In the genomic region with DNA sequence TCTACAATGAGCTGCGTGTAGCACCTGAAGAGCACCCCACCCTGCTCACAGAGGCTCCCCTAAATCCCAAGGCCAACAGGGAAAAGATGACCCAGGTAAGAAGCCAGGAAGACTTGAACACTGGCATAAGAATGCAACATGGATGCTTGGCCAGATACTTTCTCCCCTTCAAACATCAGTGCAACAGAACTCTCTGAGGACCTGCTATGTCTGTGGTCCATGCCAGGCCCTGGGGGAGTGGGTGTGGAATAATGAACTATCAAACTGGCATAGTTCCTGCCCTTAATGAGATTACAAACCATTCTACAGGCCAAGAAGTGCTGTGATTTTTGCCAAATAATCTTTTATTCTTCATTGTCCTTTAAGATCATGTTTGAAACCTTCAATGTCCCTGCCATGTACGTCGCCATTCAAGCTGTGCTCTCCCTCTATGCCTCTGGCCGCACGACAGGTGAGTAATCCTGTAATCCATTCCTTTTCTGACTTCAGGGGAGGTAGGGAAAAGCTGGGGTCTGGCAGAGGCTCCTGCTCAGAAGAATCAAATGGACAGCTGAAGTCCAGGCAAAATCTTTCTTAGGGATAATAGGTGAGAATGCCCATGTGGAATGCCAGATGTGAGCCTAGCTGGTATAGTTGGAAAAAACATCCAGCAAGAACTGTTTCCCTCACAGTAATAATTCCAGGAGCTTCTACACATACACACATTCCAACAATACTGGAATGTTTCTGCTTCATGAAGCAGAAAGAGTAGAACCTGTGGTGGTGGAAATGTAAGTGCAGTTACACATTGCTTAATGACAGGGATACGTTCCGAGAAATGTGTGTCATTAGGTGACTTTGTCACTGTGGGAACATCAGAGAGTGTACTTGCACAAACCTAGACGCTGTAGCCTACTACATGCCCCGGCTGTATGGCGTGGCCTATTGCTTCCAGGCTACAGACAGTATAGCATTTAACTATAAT, we compare ENCODE assay signal across 21 cellular contexts. TPM values are rescaled to one million over a fixed set of nuclear protein-coding genes. Genes with fewer than 3 reads are reported as not detected.
DNase-seq lines count a peak whose midpoint lies in the region; ATAC-seq, FAIRE-seq and TF ChIP-seq lines count a peak whose summit lies in the region.
"Had no signal": no experiment of that assay in that cellular context is flagged by ENCODE, and none has a peak within 500 bp of the region (broad histone marks: within the 10 kb centered on the region; RNA-seq: fewer than 3 reads in every experiment).

No MANE protein-coding gene starts in this region.

- no peaks in the 10 kb centered on the region for H3K9me2 ChIP-seq in GM23248 (ENCODE audit: insufficient read depth)

- H3K4me1 ChIP-seq in K562 (replicated peaks in 1 of 2; ENCODE audit: control insufficient read depth in 2 of 2, insufficient read depth in 2 of 2, low read length in 2 of 2): no peaks in the 10 kb centered on the region; a peak in 1 of 5 replicates
- no peaks in the 10 kb centered on the region for H3K4me1 ChIP-seq in right cardiac atrium (ENCODE audit: control insufficient read depth, insufficient read depth, low read length)
- no peaks in the 10 kb centered on the region for H3K4me1 ChIP-seq in GM23248 (ENCODE audit: insufficient read depth)
- H3K4me1 ChIP-seq: Caco-2 had no signal

- CTCF ChIA-PET in K562 (lab: Yijun Ruan, JAX; ENCODE audit: low intra/inter-chr PET ratio): interaction anchor here (1.2 kb wide), 1 partner anchor 79 kb away, joined by 4 read pairs; no protein-coding TSS in a partner anchor

- no peak overlapping the region for H3K4me2 ChIP-seq in K562 (ENCODE audit: insufficient read depth, low read length)
- H3K4me2 ChIP-seq in GM23248 (ENCODE audit: unreplicated experiment): no peak overlapping the region

- no peak overlapping the region for H3K4me3 ChIP-seq in K562
- H3K4me3 ChIP-seq in retinal pigment epithelial cell (ENCODE audit: low read length): no peak overlapping the region
- H3K4me3 ChIP-seq in right cardiac atrium (ENCODE audit: low read length): no peak overlapping the region
- H3K4me3 ChIP-seq in GM23248: no peak overlapping the region
- H3K4me3 ChIP-seq: BLaER1 treated with 17β-estradiol and CSF1 and Interleukin-3, amounts not matched to agents 10 nM and 100 nM; SK-N-MC had no signal

- no peak for TF ChIP-seq CTCF in K562 (IDR thresholded peaks at IDR 0.05 in 2 of 3, conservative IDR thresholded peaks at IDR 0.05 in 1 of 3; ENCODE audit: insufficient read depth in 2 of 3, low read depth in 1 of 3, low read length in 3 of 3)
- TF ChIP-seq CTCF in retinal pigment epithelial cell (conservative IDR thresholded peaks at IDR 0.05; ENCODE audit: low read depth, low read length): no peak

- no peak for DNase-seq in GM12891 (ENCODE audit: insufficient read length, low spot score)
- no peak for DNase-seq in K562 (ENCODE audit: extremely low read depth in 1 of 4, low spot score in 3 of 4)
- DNase-seq in left kidney (ENCODE audit: low read depth, low spot score): peak; percentile 63
- DNase-seq in retinal pigment epithelial cell (ENCODE audit: low read depth): peak; percentile 20
- no peak for DNase-seq in right cardiac atrium
- DNase-seq in GM23248: no peak
- DNase-seq in activated CD4-positive, CD25-positive, alpha-beta regulatory T cell treated with anti-CD3 and anti-CD28 coated beads, Interleukin-2, amount 50 U/mL, for 72 hours: no peak
- DNase-seq: cerebellar nuclear complex, GF-D8, kidney had no signal

- no peaks in the 10 kb centered on the region for H3K79me2 ChIP-seq in K562 (ENCODE audit: control insufficient read depth, insufficient read depth, low read length)
- H3K79me2 ChIP-seq in GM23248 (ENCODE audit: insufficient read depth): no peaks in the 10 kb centered on the region

- FAIRE-seq in GM12891 (lab: Jason Lieb, UNC) (peak; percentile 16), K562 (lab: Jason Lieb, UNC) (no peak)
- FAIRE-seq: endothelial cell of umbilical vein, kidney, small intestine had no signal

- POLR2A ChIA-PET in K562 (lab: Yijun Ruan, JAX): no interaction called here

- H3K27me3 ChIP-seq in K562 (ENCODE audit: control insufficient read depth in 2 of 2, insufficient read depth in 2 of 2, low read length in 2 of 2): no peaks in the 10 kb centered on the region
- no peaks in the 10 kb centered on the region for H3K27me3 ChIP-seq in right cardiac atrium (ENCODE audit: control insufficient read depth, insufficient read depth)
- H3K27me3 ChIP-seq in GM23248 (replicated peaks; ENCODE audit: insufficient read depth): peaks cover 23% of the 10 kb centered on the region
- H3K27me3 ChIP-seq: BLaER1 treated with 17β-estradiol and CSF1 and Interleukin-3, amounts not matched to agents 10 nM and 100 nM had no signal

- peaks cover 6% of the 10 kb centered on the region; the same call in 1 of the 2 replicates for H3F3A ChIP-seq in GM23248 (ENCODE audit: insufficient read depth)

- no peak for ATAC-seq in K562
- ATAC-seq in right cardiac atrium: no peak
- no peak for ATAC-seq in GM18868 (IDR thresholded peaks at IDR 0.05; ENCODE audit: unreplicated experiment)

- no peak for TF ChIP-seq RAD21 in K562 (CRISPR knock-in tag; conservative IDR thresholded peaks at IDR 0.05 in 1 of 2, IDR thresholded peaks at IDR 0.05 in 1 of 2)

- in situ Hi-C loops in K562 (cut with MboI): no loop called here
- in situ Hi-C loops in GM23248 (cut with MboI): no loop called here

- TF ChIP-seq EP300 in K562 (IDR thresholded peaks at IDR 0.05; ENCODE audit: low read length): no peak

- no peaks in the 10 kb centered on the region for H3K9me1 ChIP-seq in K562 (ENCODE audit: control insufficient read depth, insufficient read depth, low read length)

- no peak overlapping the region for H3K27ac ChIP-seq in K562 (ENCODE audit: extremely low read depth, low read depth, low read length)
- no peak overlapping the region for H3K27ac ChIP-seq in right cardiac atrium (ENCODE audit: low read length)
- H3K27ac ChIP-seq in GM23248: no peak overlapping the region
- H3K27ac ChIP-seq: BLaER1 treated with 17β-estradiol and CSF1 and Interleukin-3, amounts not matched to agents 10 nM and 100 nM; HL-60; SK-N-MC had no signal

- H2AFZ ChIP-seq in K562 (ENCODE audit: low read depth, low read length): peak overlapping the region; percentile 25; the same call in 1 of the 2 replicates
- H2AFZ ChIP-seq in GM23248: no peak overlapping the region

- H4K20me1 ChIP-seq in K562 (replicated peaks; ENCODE audit: control insufficient read depth, insufficient read depth, low read length) (no peaks in the 10 kb centered on the region), GM23248 (ENCODE audit: insufficient read depth) (no peaks in the 10 kb centered on the region)
- H4K20me1 ChIP-seq: BLaER1 treated with 17β-estradiol and CSF1 and Interleukin-3, amounts not matched to agents 10 nM and 100 nM had no signal

- no TSS peak for BruUV-seq in K562 (replicated peaks; lab: Mats Ljungman, UMichigan)

- 42% methylated on average over 10 of the region's 10 CpGs for WGBS in K562 (ENCODE audit: insufficient coverage, low coverage, missing lambda C conversion rate)
- WGBS in right cardiac atrium: 87% methylated on average over 10 of the region's 10 CpGs
- WGBS in GM23248 (ENCODE audit: low coverage in 1 of 2, low lambda C conversion rate in 2 of 2, missing lambda C conversion rate in 2 of 2), 2 experiments: 70 to 73% methylated on average over 10 of the region's 10 CpGs

- H3K9ac ChIP-seq in K562 (ENCODE audit: insufficient read depth in 1 of 2, low read depth in 2 of 2, low read length in 2 of 2): no peak overlapping the region
- H3K9ac ChIP-seq in GM23248: no peak overlapping the region
- H3K9ac ChIP-seq: BLaER1 treated with 17β-estradiol and CSF1 and Interleukin-3, amounts not matched to agents 10 nM and 100 nM had no signal

- TF ChIP-seq POLR2A in GM12891 (IDR thresholded peaks at IDR 0.05; ENCODE audit: low read depth, low read length) (no peak), K562 (conservative IDR thresholded peaks at IDR 0.05) (no peak)

- H3K9me3 ChIP-seq in K562 (replicated peaks; ENCODE audit: control insufficient read depth, insufficient read depth, low read depth, low read length): no peaks in the 10 kb centered on the region
- no peaks in the 10 kb centered on the region for H3K9me3 ChIP-seq in right cardiac atrium (ENCODE audit: control insufficient read depth, low read length)
- H3K9me3 ChIP-seq in GM23248 (ENCODE audit: low read depth): no peaks in the 10 kb centered on the region
- H3K9me3 ChIP-seq: BLaER1 treated with 17β-estradiol and CSF1 and Interleukin-3, amounts not matched to agents 10 nM and 100 nM; Caco-2 had no signal

- intact Hi-C loops in K562 (cut with micrococcal nuclease) (loop anchor here (1.0 to 5.0 kb wide), 4 partner anchors 78 to 213 kb away; no protein-coding TSS in a partner anchor), right cardiac atrium (cut with DNase I) (no loop called here)

- H3K36me3 ChIP-seq in K562 (ENCODE audit: control insufficient read depth, insufficient read depth, low read length) (no peaks in the 10 kb centered on the region), GM23248 (ENCODE audit: low read depth) (no peaks in the 10 kb centered on the region)
- H3K36me3 ChIP-seq: BLaER1 treated with 17β-estradiol and CSF1 and Interleukin-3, amounts not matched to agents 10 nM and 100 nM had no signal

RNA-seq across cellular contexts. Expression of gene ACTG2, which starts 16.2 kb away (rescaled TPM):
- not detected for polyA plus RNA-seq in GM12891 (2012; ENCODE audit: low read depth, missing spikeins)
- total RNA-seq in K562 (2011; cell fraction: chromatin; rRNA removed; ENCODE audit: low replicate concordance): not detected in 2 replicates
- total RNA-seq in K562 (2011; cell fraction: nucleolus; rRNA removed): not detected in 2 replicates
- total RNA-seq in K562 (2011; cell fraction: nucleoplasm; rRNA removed): not detected in 2 replicates
- not detected in 2 replicates for total RNA-seq in K562 (2014; rRNA removed)
- not detected in 2 replicates for total RNA-seq in K562 (2014; rRNA removed; fragmentation: Illumina TruSeq; extraction: Trizol)
- total RNA-seq in K562 (2015; rRNA removed; fragmentation: Illumina TruSeq; extraction: Trizol): not detected in 2 replicates
- 0.60 and 0.67 TPM in 2 replicates for total RNA-seq in K562 (2021)
- not detected in 2 replicates for polyA plus RNA-seq in K562 (2011; rRNA removed)
- not detected in 2 replicates for polyA plus RNA-seq in K562 (2011; cell fraction: cytosol; rRNA removed)
- not detected in 2 replicates for polyA plus RNA-seq in K562 (2011; cell fraction: nucleus; rRNA removed)
- polyA plus RNA-seq in K562 (2012): 0.22 and 0.39 TPM in 2 replicates
- not detected in 2 replicates for polyA plus RNA-seq in K562 (2014; fragmentation: Illumina TruSeq; extraction: Trizol)
- under 1 TPM in 1 of 2 experiments, not detected in 1; 0.06 TPM for polyA plus RNA-seq in K562 (2014; fragmentation: Nextera tagmentation; extraction: Ambion mirVana)
- polyA plus RNA-seq in K562 (2014; rRNA removed): not detected in 2 replicates
- not detected in 2 replicates for polyA minus RNA-seq in K562 (2011; rRNA and poly(A)+ RNA removed)
- not detected in 2 replicates for polyA minus RNA-seq in K562 (2011; cell fraction: cytosol; rRNA and poly(A)+ RNA removed)
- not detected in 2 replicates for polyA minus RNA-seq in K562 (2011; cell fraction: nucleus; rRNA and poly(A)+ RNA removed)
- total RNA-seq in right cardiac atrium: 10 to 100 TPM in 1 of 4 donors, 1 to 10 TPM in 3; 1.4 to 26.4 (median 5.2) TPM
- polyA plus RNA-seq in right cardiac atrium: 33.6 TPM
- total RNA-seq in GM23248 (2014; rRNA removed; shearing (Covaris generic)): not detected in 2 replicates
- not detected in 2 replicates for polyA plus RNA-seq in GM23248 (2016; fragmentation: Nextera tagmentation; extraction: Ambion mirVana)
- total RNA-seq: endothelial cell of umbilical vein, lung microvascular endothelial cell, NCI-H460, OCI-LY7, T-helper 17 cell had no signal
- polyA plus RNA-seq: endothelial cell of umbilical vein had no signal

RNA-seq across cellular contexts. Expression of gene DGUOK, which starts 17.7 kb away (rescaled TPM):
- polyA plus RNA-seq in GM12891 (2012; ENCODE audit: low read depth, missing spikeins): 110 TPM
- 33.8 and 38.3 TPM in 2 replicates for total RNA-seq in K562 (2011; cell fraction: chromatin; rRNA removed; ENCODE audit: low replicate concordance)
- total RNA-seq in K562 (2011; cell fraction: nucleolus; rRNA removed): 33.5 and 37.1 TPM in 2 replicates
- total RNA-seq in K562 (2011; cell fraction: nucleoplasm; rRNA removed): 36.7 and 58.4 TPM in 2 replicates
- total RNA-seq in K562 (2014; rRNA removed): 67.0 and 68.4 TPM in 2 replicates
- 79.0 and 87.6 TPM in 2 replicates for total RNA-seq in K562 (2014; rRNA removed; fragmentation: Illumina TruSeq; extraction: Trizol)
- total RNA-seq in K562 (2015; rRNA removed; fragmentation: Illumina TruSeq; extraction: Trizol): 83.4 and 91.1 TPM in 2 replicates
- 91.7 and 92.5 TPM in 2 replicates for total RNA-seq in K562 (2021)
- 129 and 170 TPM in 2 replicates for polyA plus RNA-seq in K562 (2011; rRNA removed)
- 125 and 156 TPM in 2 replicates for polyA plus RNA-seq in K562 (2011; cell fraction: cytosol; rRNA removed)
- polyA plus RNA-seq in K562 (2011; cell fraction: nucleus; rRNA removed): 64.6 and 74.4 TPM in 2 replicates
- 79.1 and 122 TPM in 2 replicates for polyA plus RNA-seq in K562 (2012)
- polyA plus RNA-seq in K562 (2014; fragmentation: Illumina TruSeq; extraction: Trizol): 139 and 147 TPM in 2 replicates
- polyA plus RNA-seq in K562 (2014; fragmentation: Nextera tagmentation; extraction: Ambion mirVana): 100 to 1,000 TPM; 258 to 288 TPM
- polyA plus RNA-seq in K562 (2014; rRNA removed): 126 and 140 TPM in 2 replicates
- 33.3 and 40.1 TPM in 2 replicates for polyA minus RNA-seq in K562 (2011; rRNA and poly(A)+ RNA removed)
- polyA minus RNA-seq in K562 (2011; cell fraction: cytosol; rRNA and poly(A)+ RNA removed): 25.8 and 39.5 TPM in 2 replicates
- polyA minus RNA-seq in K562 (2011; cell fraction: nucleus; rRNA and poly(A)+ RNA removed): 28.5 and 30.0 TPM in 2 replicates
- total RNA-seq in right cardiac atrium: 10 to 100 TPM; 20.2 to 29.0 (median 26.7) TPM
- polyA plus RNA-seq in right cardiac atrium: 47.4 TPM
- 50.9 and 59.2 TPM in 2 replicates for total RNA-seq in GM23248 (2014; rRNA removed; shearing (Covaris generic))
- polyA plus RNA-seq in GM23248 (2016; fragmentation: Nextera tagmentation; extraction: Ambion mirVana): 116 and 126 TPM in 2 replicates

Comparison
In these comparisons a context has a peak if more than half of its experiments do, and no peak if none do; other contexts are left out.
1. DNase-seq: peak in left kidney (single experiment) and retinal pigment epithelial cell (single experiment); none in GM12891 (single experiment), K562 (0 of 4), right cardiac atrium (0 of 3), GM23248 (single experiment) and activated CD4-positive, CD25-positive, alpha-beta regulatory T cell treated with anti-CD3 and anti-CD28 coated beads, Interleukin-2, amount 50 U/mL, for 72 hours (single experiment).